Comparison of ENCODE assay signal across 8 cellular contexts in genomic region chr6:134640975-134641429, GRCh38.
DNase-seq lines count a peak whose midpoint lies in the region; ATAC-seq and TF ChIP-seq lines count a peak whose summit lies in the region.

No MANE protein-coding gene starts in this region.

- DNase-seq in DMS153 treated with DMSO at 0.1 percent for 48 hours (lab: John Stamatoyannopoulos, UW; ENCODE audit: unreplicated experiment): peak; percentile 47
- DNase-seq in Karpas-422: peak; percentile 86
- DNase-seq in SIG-M5 treated with dmso at 0.1 percent for 504 hours (lab: John Stamatoyannopoulos, UW; ENCODE audit: unreplicated experiment): peak; percentile 81
- peak; percentile 66 for DNase-seq in activated gamma-delta T cell treated with anti-CD3 and anti-CD28 coated beads, Interleukin-2, amount 50 U/mL, for 16 hours (ENCODE audit: low read depth)
- peak; percentile 66 to 87 (median 77) for DNase-seq in ovary
- DNase-seq in thyroid gland: peak; percentile 79 to 83

- intact Hi-C loops in ovary (cut with DNase I) (loop anchor here (2.0 to 10.0 kb wide), 3 partner anchors 184 to 466 kb away; no protein-coding TSS in a partner anchor), thyroid gland (cut with DNase I) (loop anchor here (5.0 to 10.0 kb wide), 2 partner anchors 174 to 469 kb away; no protein-coding TSS in a partner anchor)

- H3K9me2 ChIP-seq in Karpas-422 (replicated peaks; ENCODE audit: insufficient read depth, low read length): no peaks in the 10 kb centered on the region

- no peak for TF ChIP-seq POLR2A in gastroesophageal sphincter (IDR thresholded peaks at IDR 0.05)
- TF ChIP-seq POLR2A in ovary (IDR thresholded peaks at IDR 0.05): no peak
- TF ChIP-seq POLR2A in thyroid gland (IDR thresholded peaks at IDR 0.05): no peak

- H3K4me3 ChIP-seq in Karpas-422 (ENCODE audit: low read length): no peak overlapping the region
- no peak overlapping the region for H3K4me3 ChIP-seq in gastroesophageal sphincter
- H3K4me3 ChIP-seq in ovary: no peak overlapping the region
- H3K4me3 ChIP-seq in thyroid gland (replicated peaks in 1 of 3): no peak overlapping the region

- TF ChIP-seq CTCF in gastroesophageal sphincter (IDR thresholded peaks at IDR 0.05) (peak; percentile 85 to 94 (median 92)), ovary (IDR thresholded peaks at IDR 0.05) (peak; percentile 73 to 93 (median 84)), thyroid gland (IDR thresholded peaks at IDR 0.05) (peak in 5 of 6 experiments; percentile 83 to 98 (median 89))

- H3K9me3 ChIP-seq in Karpas-422 (ENCODE audit: low read length) (no peaks in the 10 kb centered on the region), gastroesophageal sphincter (no peaks in the 10 kb centered on the region), ovary (no peaks in the 10 kb centered on the region), thyroid gland (no peaks in the 10 kb centered on the region)

- no peaks in the 10 kb centered on the region for H3K79me2 ChIP-seq in Karpas-422 (ENCODE audit: low read length)

- H3K4me1 ChIP-seq in Karpas-422 (ENCODE audit: low read length) (no peaks in the 10 kb centered on the region), gastroesophageal sphincter (no peaks in the 10 kb centered on the region), ovary (ENCODE audit: insufficient read depth) (peaks cover 3% of the 10 kb centered on the region), thyroid gland (peaks cover 0 to 21% of the 10 kb centered on the region in 2 donors)

- TF ChIP-seq EP300 in gastroesophageal sphincter (IDR thresholded peaks at IDR 0.05) (no peak), ovary (IDR thresholded peaks at IDR 0.05) (no peak)

- no peaks in the 10 kb centered on the region for H4K20me1 ChIP-seq in Karpas-422 (ENCODE audit: insufficient read depth, low read depth, low read length)

- ATAC-seq in GM21717 (IDR thresholded peaks at IDR 0.05; ENCODE audit: unreplicated experiment) (peak; percentile 79), gastroesophageal sphincter (peak; percentile 84)

- H3K27me3 ChIP-seq in Karpas-422 (ENCODE audit: low read length) (no peaks in the 10 kb centered on the region), gastroesophageal sphincter (no peaks in the 10 kb centered on the region), ovary (no peaks in the 10 kb centered on the region), thyroid gland (no peaks in the 10 kb centered on the region)

- H2AFZ ChIP-seq in Karpas-422 (ENCODE audit: low read length): no peak overlapping the region

- no peak overlapping the region for H3K4me2 ChIP-seq in Karpas-422 (ENCODE audit: low read depth, low read length, poor library complexity, severe bottlenecking)

- H3K36me3 ChIP-seq in Karpas-422 (ENCODE audit: insufficient read depth, low read length) (no peaks in the 10 kb centered on the region), gastroesophageal sphincter (no peaks in the 10 kb centered on the region), ovary (no peaks in the 10 kb centered on the region), thyroid gland (no peaks in the 10 kb centered on the region)

- WGBS in gastroesophageal sphincter (ENCODE audit: low coverage in 1 of 2), 2 donors: 20 to 50% methylated on average over 1 of the region's 1 CpG
- WGBS in ovary, 3 donors: 65 to 83% (median 80%) methylated on average over 1 of the region's 1 CpG
- WGBS in thyroid gland, 2 donors: 67 to 76% methylated on average over 1 of the region's 1 CpG

- no peak overlapping the region for H3K9ac ChIP-seq in Karpas-422 (ENCODE audit: low read length)

- H3K27ac ChIP-seq in Karpas-422 (ENCODE audit: low read length) (no peak overlapping the region), gastroesophageal sphincter (no peak overlapping the region), ovary (no peak overlapping the region), thyroid gland (no peak overlapping the region)
